ENCODE assay signal across 9 cellular contexts in the genomic region with DNA sequence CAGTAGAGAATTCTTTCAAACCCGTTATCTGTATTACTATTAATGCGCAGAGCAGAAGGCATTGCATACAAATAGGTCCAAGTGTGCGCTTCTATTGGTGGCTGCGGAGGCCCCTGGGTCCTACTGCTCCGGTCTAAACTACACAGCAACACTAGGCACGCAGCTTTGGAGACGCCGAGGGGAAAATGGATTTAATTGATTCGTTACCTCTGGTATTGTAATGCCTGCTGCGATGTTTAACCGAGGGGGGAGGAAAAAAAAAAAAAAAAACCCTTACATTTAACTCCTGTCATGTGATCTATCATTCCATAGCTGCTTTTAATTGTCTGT. TPM values are rescaled to one million over a fixed set of nuclear protein-coding genes. Genes with fewer than 3 reads are reported as not detected.
DNase-seq lines count a peak whose midpoint lies in the region; ATAC-seq and TF ChIP-seq lines count a peak whose summit lies in the region.
"Had no signal": no experiment of that assay in that cellular context is flagged by ENCODE, and none has a peak within 500 bp of the region (broad histone marks: within the 10 kb centered on the region; RNA-seq: fewer than 3 reads in every experiment).

Gene ROBO1, minus strand, starts transcription at position 46 of the 330 bp plus-strand sequence.

- no peaks in the 10 kb centered on the region for H3K9me3 ChIP-seq in adipocyte (ENCODE audit: control insufficient read depth, low read length)

- ATAC-seq in HG02884 (IDR thresholded peaks at IDR 0.05; ENCODE audit: unreplicated experiment): no peak

- no peak for DNase-seq in HFFc6
- DNase-seq in adipocyte (ENCODE audit: low read depth): peak; percentile 5
- DNase-seq in retinal pigment epithelial cell (ENCODE audit: low read depth): peak; percentile 14
- no peak for DNase-seq in NOMO-1 treated with DMSO at 0.1 percent for 48 hours (lab: John Stamatoyannopoulos, UW; ENCODE audit: unreplicated experiment)
- DNase-seq in SW 1271 (lab: John Stamatoyannopoulos, UW): no peak
- no peak for DNase-seq in foreskin melanocyte

- H3K4me3 Mint-ChIP-seq in HFFc6: no peak within 1 kb of the TSS

- H3K27me3 ChIP-seq in adipocyte (replicated peaks; ENCODE audit: control insufficient read depth, insufficient read depth, low read length): peaks cover 37% of the 10 kb centered on the region

- H3K9ac ChIP-seq in adipocyte (ENCODE audit: low read length): no peak within 1 kb of the TSS

- H3K36me3 Mint-ChIP-seq in HFFc6 (ENCODE audit: low read depth): no peaks in the 10 kb centered on the region

- H3K36me3 ChIP-seq in adipocyte (ENCODE audit: control insufficient read depth, insufficient read depth, low read length, severe bottlenecking): no peaks in the 10 kb centered on the region

- H3K4me3 ChIP-seq in adipocyte (ENCODE audit: low read length) (no peak within 1 kb of the TSS), iPS-11a (ENCODE audit: low read depth, low read length) (peak within 1 kb of the TSS; percentile 37), retinal pigment epithelial cell (ENCODE audit: low read length) (peak within 1 kb of the TSS; percentile 69)
- H3K4me3 ChIP-seq: lung had no signal

- H3K27me3 Mint-ChIP-seq in HFFc6 (ENCODE audit: insufficient read depth): no peaks in the 10 kb centered on the region; the same call in 1 of the 2 replicates

- H3K4me1 Mint-ChIP-seq in HFFc6 (ENCODE audit: low read depth): no peaks in the 10 kb centered on the region

- peaks cover 16% of the 10 kb centered on the region for H3K9me3 Mint-ChIP-seq in HFFc6

- no peak for TF ChIP-seq CTCF in HFFc6 (IDR thresholded peaks at IDR 0.05)
- TF ChIP-seq CTCF in retinal pigment epithelial cell (conservative IDR thresholded peaks at IDR 0.05; ENCODE audit: low read depth, low read length): no peak

- no peak within 1 kb of the TSS for H3K27ac Mint-ChIP-seq in HFFc6

- no peaks in the 10 kb centered on the region for H3K4me1 ChIP-seq in adipocyte (ENCODE audit: control insufficient read depth, insufficient read depth, low read length)

RNA-seq across cellular contexts. Expression of gene ROBO1, which starts in this region (rescaled TPM):
- total RNA-seq in HFFc6 (2021; fragmentation: NEBNext Ultra II Directional; extraction: Animal tissue kit (Norgen Biotek cat#: 25700)): 10 to 100 TPM; 38.7 to 51.3 (median 41.7) TPM

Comparison
In these comparisons a context has a peak if more than half of its experiments do, and no peak if none do; other contexts are left out.
1. DNase-seq: peak in adipocyte (single experiment) and retinal pigment epithelial cell (single experiment); none in HFFc6 (single experiment), NOMO-1 treated with DMSO at 0.1 percent for 48 hours (single experiment), SW 1271 (0 of 2) and foreskin melanocyte (single experiment).